ENCODE assay signal across 8 cellular contexts in the genomic region with DNA sequence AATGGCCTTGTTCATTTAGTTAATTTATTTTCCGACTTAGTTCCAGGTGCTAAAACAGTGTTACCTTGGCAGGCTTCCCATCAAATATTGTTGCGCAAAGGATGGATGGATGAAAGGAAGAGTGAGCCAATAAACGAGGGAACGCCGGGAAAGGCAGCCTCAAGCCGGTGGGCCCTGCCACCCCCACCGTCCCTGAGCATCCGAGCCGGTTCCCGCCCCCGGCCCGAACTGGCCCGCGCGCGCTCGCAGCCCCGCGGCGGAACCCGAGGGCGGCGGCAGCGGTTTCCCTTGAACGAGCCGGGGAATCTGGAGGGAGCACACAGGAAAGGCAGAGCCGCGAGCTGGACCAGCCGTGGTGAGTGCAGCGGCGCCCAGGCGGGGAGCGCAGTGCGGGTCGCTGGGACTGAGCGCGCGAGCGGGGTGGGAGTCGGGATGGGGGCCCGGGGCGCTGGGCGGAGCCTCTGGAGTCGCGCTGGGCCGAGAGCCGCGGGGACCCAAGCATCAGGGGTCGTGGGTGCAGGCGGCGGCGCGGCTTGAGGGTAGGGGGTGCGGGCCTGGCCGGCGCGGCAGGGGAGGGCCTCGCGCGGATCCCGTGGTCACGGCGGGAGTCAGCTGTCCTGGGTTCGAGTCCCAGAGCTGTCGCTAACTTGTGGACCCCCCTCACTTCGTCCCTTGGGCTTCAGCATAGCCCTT. TPM values are rescaled to one million over a fixed set of nuclear protein-coding genes. Genes with fewer than 3 reads are reported as not detected.
DNase-seq lines count a peak whose midpoint lies in the region; ATAC-seq and TF ChIP-seq lines count a peak whose summit lies in the region.

A gene with protein sequence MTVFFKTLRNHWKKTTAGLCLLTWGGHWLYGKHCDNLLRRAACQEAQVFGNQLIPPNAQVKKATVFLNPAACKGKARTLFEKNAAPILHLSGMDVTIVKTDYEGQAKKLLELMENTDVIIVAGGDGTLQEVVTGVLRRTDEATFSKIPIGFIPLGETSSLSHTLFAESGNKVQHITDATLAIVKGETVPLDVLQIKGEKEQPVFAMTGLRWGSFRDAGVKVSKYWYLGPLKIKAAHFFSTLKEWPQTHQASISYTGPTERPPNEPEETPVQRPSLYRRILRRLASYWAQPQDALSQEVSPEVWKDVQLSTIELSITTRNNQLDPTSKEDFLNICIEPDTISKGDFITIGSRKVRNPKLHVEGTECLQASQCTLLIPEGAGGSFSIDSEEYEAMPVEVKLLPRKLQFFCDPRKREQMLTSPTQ (plus strand): TSS at position 331 of the 693 bp plus-strand sequence. CDS start 4,057 bp downstream, outside the sequence.

- peak; percentile 95 for ATAC-seq in GM18502 (IDR thresholded peaks at IDR 0.05; ENCODE audit: poor library complexity, unreplicated experiment)
- ATAC-seq in HG02852 (IDR thresholded peaks at IDR 0.05; ENCODE audit: unreplicated experiment), result peak; percentile 93

- DNase-seq in NCI-H1694 (lab: John Stamatoyannopoulos, UW), result peak; percentile 69
- DNase-seq in T-helper 22 cell (ENCODE audit: low read depth), result peak; percentile 42
- peak in 1 of 2 donors; percentile 73 for DNase-seq in ascending aorta (ENCODE audit: low spot score in 2 of 2)
- peak; percentile 78 for DNase-seq in hepatic stellate cell (ENCODE audit: low spot score)
- DNase-seq in retina, result peak; percentile 88
- DNase-seq in cerebellar nuclear complex (lab: John Stamatoyannopoulos, UW), result no peak

- intact Hi-C loops in ascending aorta (cut with DNase I), result loop anchor here (5.0 kb wide), 1 partner anchor 186 kb away; a partner anchor contains a TSS

- no peak for TF ChIP-seq CTCF in ascending aorta (IDR thresholded peaks at IDR 0.05)

- H3K27me3 ChIP-seq in ascending aorta, result no peaks in the 10 kb centered on the region

- H3K4me3 ChIP-seq in ascending aorta, result peak within 1 kb of the TSS; percentile 91 to 92

- H3K27ac ChIP-seq in ascending aorta, result peak within 1 kb of the TSS; percentile 63 to 77

- H3K4me1 ChIP-seq in ascending aorta, result peaks cover 0 to 6% of the 10 kb centered on the region in 2 donors

- peaks cover 0 to 5% of the 10 kb centered on the region in 2 donors for H3K36me3 ChIP-seq in ascending aorta

- H3K9me3 ChIP-seq in ascending aorta, result no peaks in the 10 kb centered on the region

RNA-seq across cellular contexts. Expression of the gene that starts here (rescaled TPM):
- 16.1 TPM for total RNA-seq in ascending aorta

Comparison
In these comparisons a context has a peak if more than half of its experiments do, and no peak if none do; other contexts are left out.
1. DNase-seq: peak in NCI-H1694 (single experiment), T-helper 22 cell (single experiment), hepatic stellate cell (single experiment) and retina (single experiment); none in cerebellar nuclear complex (0 of 2).